Comparison of ENCODE assay signal across 16 cellular contexts in the genomic region with DNA sequence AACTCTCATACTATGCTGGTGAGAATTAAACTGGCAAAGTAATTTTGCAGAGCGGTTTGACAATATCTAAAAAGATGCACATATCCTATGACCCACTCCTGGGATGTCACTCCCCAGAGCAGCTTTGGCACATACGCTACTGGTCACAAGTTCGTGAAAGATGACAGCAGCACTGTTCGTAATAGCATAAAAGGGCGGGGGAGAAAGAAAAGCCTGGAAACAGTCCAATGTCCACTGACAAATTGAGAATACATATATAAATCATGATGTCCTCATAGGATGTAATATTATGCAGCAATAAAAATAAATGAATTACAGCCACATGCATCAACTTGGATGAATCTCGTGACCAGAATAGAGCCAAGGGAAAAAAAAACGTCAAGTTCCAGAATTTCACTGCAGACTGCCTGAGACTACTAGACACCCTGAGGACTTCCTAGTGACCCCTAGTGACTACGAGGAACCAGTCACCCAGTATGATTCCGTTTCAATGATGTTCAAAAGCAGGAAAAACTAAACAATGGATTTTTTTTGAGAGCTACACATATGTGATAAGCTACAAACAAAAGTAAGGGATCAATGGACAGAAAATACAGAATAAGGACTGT. TPM values are rescaled to one million over a fixed set of nuclear protein-coding genes. Genes with fewer than 3 reads are reported as not detected.
DNase-seq lines count a peak whose midpoint lies in the region; ATAC-seq and TF ChIP-seq lines count a peak whose summit lies in the region.
"Had no signal": no experiment of that assay in that cellular context is flagged by ENCODE, and none has a peak within 500 bp of the region (broad histone marks: within the 10 kb centered on the region; RNA-seq: fewer than 3 reads in every experiment).

No MANE protein-coding gene starts in this region.

- H3K9me2 ChIP-seq in DOHH2 (replicated peaks; ENCODE audit: control insufficient read depth, low read length) = no peaks in the 10 kb centered on the region

- no peak for ATAC-seq in naive thymus-derived CD4-positive, alpha-beta T cell
- no peak for ATAC-seq in GM21529 (IDR thresholded peaks at IDR 0.05; ENCODE audit: unreplicated experiment)
- ATAC-seq: natural killer cell had no signal

- H3K27me3 ChIP-seq in DOHH2 (ENCODE audit: control insufficient read depth, low read length) = peaks cover 4% of the 10 kb centered on the region; the same call in 1 of the 2 replicates
- H3K27me3 ChIP-seq in WERI-Rb-1 (ENCODE audit: insufficient read depth, low read depth, severe bottlenecking) = peaks cover 22% of the 10 kb centered on the region
- no peaks in the 10 kb centered on the region for H3K27me3 ChIP-seq in naive thymus-derived CD4-positive, alpha-beta T cell (ENCODE audit: control insufficient read depth in 2 of 2, insufficient read depth in 2 of 2, low read length in 2 of 2)

- H3K36me3 ChIP-seq in DOHH2 (ENCODE audit: control insufficient read depth, low read length) (no peaks in the 10 kb centered on the region), WERI-Rb-1 (no peaks in the 10 kb centered on the region)
- H3K36me3 ChIP-seq in naive thymus-derived CD4-positive, alpha-beta T cell (ENCODE audit: control insufficient read depth in 2 of 3, insufficient read depth in 3 of 3, low read length in 3 of 3) = no peaks in the 10 kb centered on the region
- H3K36me3 ChIP-seq: adrenal gland, stomach had no signal

- no peak overlapping the region for H3K27ac Mint-ChIP-seq in naive thymus-derived CD4-positive, alpha-beta T cell
- H3K27ac Mint-ChIP-seq: natural killer cell had no signal

- CTCF ChIA-PET in naive thymus-derived CD4-positive, alpha-beta T cell (lab: Charles Lee) = interaction anchor here (1.0 kb wide), 1 partner anchor 16 kb away, joined by 3 read pairs; no protein-coding TSS in a partner anchor

- H3K36me3 Mint-ChIP-seq in naive thymus-derived CD4-positive, alpha-beta T cell = peaks cover 0 to 3% (median 0%) of the 10 kb centered on the region in 5 donors
- H3K36me3 Mint-ChIP-seq: natural killer cell had no signal

- DNase-seq in HuH-7 (ENCODE audit: low spot score) = peak; percentile 77
- no peak for DNase-seq in WERI-Rb-1
- no peak for DNase-seq in naive thymus-derived CD4-positive, alpha-beta T cell
- DNase-seq in central memory CD4-positive, alpha-beta T cell = no peak
- no peak for DNase-seq in activated effector memory CD4-positive, alpha-beta T cell treated with Interleukin-2 at 50 U/mL for 16 hours
- no peak for DNase-seq in NCI-H2196 (lab: John Stamatoyannopoulos, UW; ENCODE audit: unreplicated experiment)
- DNase-seq: GF-D8; GOT3; natural killer cell; NCI-H1105; Right ventricle myocardium superior; stimulated activated CD4-positive, alpha-beta T cell treated with anti-CD3 and anti-CD28 coated beads, Interleukin-1b, Interleukin-23, amount 100 ng/mL, for 48 hours; stomach had no signal

- peak overlapping the region in 9 of 10 donors; percentile 23 to 92 (median 86) for H3K4me3 Mint-ChIP-seq in naive thymus-derived CD4-positive, alpha-beta T cell
- H3K4me3 Mint-ChIP-seq: natural killer cell had no signal

- no peaks in the 10 kb centered on the region for H3K79me2 ChIP-seq in DOHH2 (ENCODE audit: control insufficient read depth, low read length)

- H3K4me1 ChIP-seq in DOHH2 (ENCODE audit: control insufficient read depth, low read length) = no peaks in the 10 kb centered on the region
- peaks cover 0 to 5% of the 10 kb centered on the region in 2 donors for H3K4me1 ChIP-seq in naive thymus-derived CD4-positive, alpha-beta T cell (ENCODE audit: control insufficient read depth in 2 of 2, insufficient read depth in 2 of 2, low read length in 2 of 2)
- H3K4me1 ChIP-seq: adrenal gland had no signal

- H4K20me1 ChIP-seq in DOHH2 (ENCODE audit: control insufficient read depth, insufficient read depth, low read depth, low read length) = no peaks in the 10 kb centered on the region

- no peaks in the 10 kb centered on the region for H3F3A ChIP-seq in DOHH2 (ENCODE audit: control insufficient read depth, insufficient read depth)

- H3K4me3 ChIP-seq in DOHH2 (ENCODE audit: low read length) = no peak overlapping the region
- no peak overlapping the region for H3K4me3 ChIP-seq in WERI-Rb-1 (ENCODE audit: low read depth, low read length)
- H3K4me3 ChIP-seq in naive thymus-derived CD4-positive, alpha-beta T cell (ENCODE audit: low read length) = no peak overlapping the region
- H3K4me3 ChIP-seq: adrenal gland, stomach had no signal

- H3K4me2 ChIP-seq in DOHH2 (ENCODE audit: low read length) = no peak overlapping the region

- H3K9me3 ChIP-seq in DOHH2 (ENCODE audit: control insufficient read depth, insufficient read depth, low read length) (no peaks in the 10 kb centered on the region), WERI-Rb-1 (ENCODE audit: severe bottlenecking) (no peaks in the 10 kb centered on the region)
- no peaks in the 10 kb centered on the region for H3K9me3 ChIP-seq in naive thymus-derived CD4-positive, alpha-beta T cell (ENCODE audit: control insufficient read depth in 2 of 3, low read length in 3 of 3)
- H3K9me3 ChIP-seq: adrenal gland had no signal

- H3K9me3 Mint-ChIP-seq in naive thymus-derived CD4-positive, alpha-beta T cell = peaks cover 0 to 3% (median 0%) of the 10 kb centered on the region in 11 donors
- H3K9me3 Mint-ChIP-seq: natural killer cell had no signal

- TF ChIP-seq CTCF in DOHH2 (IDR thresholded peaks at IDR 0.05; ENCODE audit: low read depth, low read length, poor library complexity, severe bottlenecking) = peak; percentile 24
- peak; percentile 21; the same call in 1 of the 2 replicates for TF ChIP-seq CTCF in WERI-Rb-1 (IDR thresholded peaks at IDR 0.05; ENCODE audit: low read depth, low read length)

- H3K27me3 Mint-ChIP-seq in naive thymus-derived CD4-positive, alpha-beta T cell = peaks cover 9 to 64% (median 40%) of the 10 kb centered on the region in 5 donors

- peaks cover 8 to 21% (median 16%) of the 10 kb centered on the region in 7 donors for H3K4me1 Mint-ChIP-seq in naive thymus-derived CD4-positive, alpha-beta T cell

- POLR2A ChIA-PET in naive thymus-derived CD4-positive, alpha-beta T cell (lab: Charles Lee) = interaction anchor here (0.6 to 1.3 kb wide), 3 partner anchors 32 to 71 kb away, joined by 3 read pairs; no protein-coding TSS in a partner anchor

- intact Hi-C loops in naive thymus-derived CD4-positive, alpha-beta T cell (cut with micrococcal nuclease) = no loop called here

- H3K27ac ChIP-seq in DOHH2 (ENCODE audit: low read depth, low read length) (no peak overlapping the region), WERI-Rb-1 (no peak overlapping the region)
- H3K27ac ChIP-seq in naive thymus-derived CD4-positive, alpha-beta T cell (ENCODE audit: low read depth, low read length) = no peak overlapping the region
- H3K27ac ChIP-seq: stomach had no signal

RNA-seq across cellular contexts. Expression of gene PCSK1N, which starts 1.8 kb away (rescaled TPM):
- total RNA-seq in naive thymus-derived CD4-positive, alpha-beta T cell = 10 to 100 TPM in 1 of 5 experiments, 1 to 10 TPM in 3, under 1 TPM in 1; 0.36 to 14.0 (median 3.5) TPM
- 1 to 10 TPM; 6.0 to 7.9 TPM for polyA plus RNA-seq in naive thymus-derived CD4-positive, alpha-beta T cell

RNA-seq across cellular contexts. Expression of gene ERAS, which starts 7.3 kb away (rescaled TPM):
- total RNA-seq in naive thymus-derived CD4-positive, alpha-beta T cell = not detected
- polyA plus RNA-seq in naive thymus-derived CD4-positive, alpha-beta T cell = not detected
- total RNA-seq: adrenal gland, natural killer cell, Right ventricle myocardium superior, stomach had no signal
- polyA plus RNA-seq: stomach had no signal

RNA-seq across cellular contexts. Expression of gene HDAC6, which starts 31.8 kb away (rescaled TPM):
- 100 to 1,000 TPM in 2 of 5 experiments, 10 to 100 TPM in 3; 84.3 to 135 (median 96.1) TPM for total RNA-seq in naive thymus-derived CD4-positive, alpha-beta T cell
- 10 to 100 TPM; 13.3 to 20.1 TPM for polyA plus RNA-seq in naive thymus-derived CD4-positive, alpha-beta T cell

RNA-seq across cellular contexts. Expression of gene GATA1, which starts 47.2 kb away (rescaled TPM):
- total RNA-seq in naive thymus-derived CD4-positive, alpha-beta T cell = 1 to 10 TPM in 1 of 5 experiments, under 1 TPM in 1, not detected in 3; 0.45 to 1.2 TPM
- not detected for polyA plus RNA-seq in naive thymus-derived CD4-positive, alpha-beta T cell
- polyA plus RNA-seq: adrenal gland had no signal
